9 cellular contexts compared by ENCODE assay signal in genomic region chr7:123770378-123770777, GRCh38. TPM values are rescaled to one million over a fixed set of nuclear protein-coding genes. Genes with fewer than 3 reads are reported as not detected.
DNase-seq lines count a peak whose midpoint lies in the region; ATAC-seq and TF ChIP-seq lines count a peak whose summit lies in the region.
"Had no signal": no experiment of that assay in that cellular context is flagged by ENCODE, and none has a peak within 500 bp of the region (broad histone marks: within the 10 kb centered on the region; RNA-seq: fewer than 3 reads in every experiment).

No MANE protein-coding gene starts in this region.

- H3K36me3 ChIP-seq in GM23248 (ENCODE audit: low read depth) (no peaks in the 10 kb centered on the region), MM.1S (replicated peaks; ENCODE audit: insufficient read depth, low read length) (no peaks in the 10 kb centered on the region)

- H3K9ac ChIP-seq in GM23248 (no peak overlapping the region), MM.1S (ENCODE audit: low read length) (no peak overlapping the region)
- H3K9ac ChIP-seq: KMS-11 had no signal

- TF ChIP-seq CTCF in GM13977 (IDR thresholded peaks at IDR 0.05; ENCODE audit: extremely low read depth, insufficient read depth, missing control alignments): no peak
- TF ChIP-seq CTCF in MM.1S (IDR thresholded peaks at IDR 0.05; ENCODE audit: low read length): no peak
- TF ChIP-seq CTCF in progenitor cell of endocrine pancreas (IDR thresholded peaks at IDR 0.05; ENCODE audit: unreplicated experiment): no peak

- peak overlapping the region; percentile 33 for H3K4me2 ChIP-seq in GM23248 (ENCODE audit: unreplicated experiment)
- H3K4me2 ChIP-seq in MM.1S (ENCODE audit: low read depth, low read length): peak overlapping the region; percentile 25; the same call in 1 of the 2 replicates
- H3K4me2 ChIP-seq: KMS-11 had no signal

- H4K20me1 ChIP-seq in GM23248 (ENCODE audit: insufficient read depth) (no peaks in the 10 kb centered on the region), MM.1S (ENCODE audit: insufficient read depth, low read length) (no peaks in the 10 kb centered on the region)

- H3K4me3 ChIP-seq in GM23248 (peak overlapping the region; percentile 24; the same call in 1 of the 2 replicates), MM.1S (ENCODE audit: low read length) (no peak overlapping the region)

- H3K9me3 Mint-ChIP-seq in progenitor cell of endocrine pancreas (ENCODE audit: low read depth): no peaks in the 10 kb centered on the region

- H3F3A ChIP-seq in GM23248 (ENCODE audit: insufficient read depth): 0 out of 2 replicates have a peak, but pooled peaks cover 6% of the 10 kb centered on the region
- no peaks in the 10 kb centered on the region for H3F3A ChIP-seq in MM.1S (ENCODE audit: insufficient read depth, low read length)

- 0 out of 2 replicates have a peak, but pooled peaks cover 6% of the 10 kb centered on the region for H3K27me3 ChIP-seq in GM23248 (replicated peaks; ENCODE audit: insufficient read depth)
- no peaks in the 10 kb centered on the region for H3K27me3 ChIP-seq in MM.1S (replicated peaks; ENCODE audit: insufficient read depth, low read length)

- H3K79me2 ChIP-seq in GM23248 (ENCODE audit: insufficient read depth) (no peaks in the 10 kb centered on the region), MM.1S (ENCODE audit: low read length) (no peaks in the 10 kb centered on the region)

- ATAC-seq in esophagus mucosa: peak; percentile 99

- no peak overlapping the region for H3K27ac ChIP-seq in GM23248
- no peak overlapping the region for H3K27ac ChIP-seq in MM.1S (ENCODE audit: low read length)
- H3K27ac ChIP-seq: KMS-11 had no signal

- H3K9me3 ChIP-seq in GM23248 (ENCODE audit: low read depth) (no peaks in the 10 kb centered on the region), MM.1S (replicated peaks; ENCODE audit: insufficient read depth, low read length) (no peaks in the 10 kb centered on the region)

- H3K36me3 Mint-ChIP-seq in progenitor cell of endocrine pancreas (ENCODE audit: insufficient read depth): no peaks in the 10 kb centered on the region

- H3K4me3 Mint-ChIP-seq in progenitor cell of endocrine pancreas (ENCODE audit: low read depth): no peak overlapping the region

- WGBS in GM23248 (ENCODE audit: low coverage in 1 of 2, low lambda C conversion rate in 2 of 2, missing lambda C conversion rate in 2 of 2), 2 experiments: 68 to 70% methylated on average over 8 of the region's 8 CpGs

- H3K27ac Mint-ChIP-seq in progenitor cell of endocrine pancreas: no peak overlapping the region

- in situ Hi-C loops in GM13977 (cut with MboI; ENCODE audit: low pct_unique_long_range_greater_than_20kb, low sequenced_read_pairs, unreplicated experiment) (no loop called here), GM23248 (cut with MboI) (no loop called here)

- no peaks in the 10 kb centered on the region for H3K4me1 ChIP-seq in GM23248 (ENCODE audit: insufficient read depth)
- H3K4me1 ChIP-seq in MM.1S (ENCODE audit: low read length): no peaks in the 10 kb centered on the region

- peaks cover 4% of the 10 kb centered on the region for H3K4me1 Mint-ChIP-seq in progenitor cell of endocrine pancreas (ENCODE audit: low read depth)

- H3K9me2 ChIP-seq in GM23248 (ENCODE audit: insufficient read depth) (no peaks in the 10 kb centered on the region), MM.1S (replicated peaks; ENCODE audit: insufficient read depth, low read length) (no peaks in the 10 kb centered on the region)

- DNase-seq in GM13977 (ENCODE audit: low spot score) (peak; percentile 68), GM23248 (peak; percentile 80), MM.1S (no peak), NCI-H1694 treated with DMSO at 0.1 percent for 48 hours (lab: John Stamatoyannopoulos, UW) (no peak), cortex of kidney (lab: John Stamatoyannopoulos, UW) (no peak), DMS114 treated with DMSO at 0.1 percent for 48 hours (lab: John Stamatoyannopoulos, UW; ENCODE audit: unreplicated experiment) (no peak), progenitor cell of endocrine pancreas (ENCODE audit: low spot score, unreplicated experiment) (no peak)

- H2AFZ ChIP-seq in GM23248 (0 out of 2 replicates have a peak overlapping the region, but pooled peaks have one; percentile 3), MM.1S (ENCODE audit: low read length) (no peak overlapping the region)

- H3K27me3 Mint-ChIP-seq in progenitor cell of endocrine pancreas: no peaks in the 10 kb centered on the region

RNA-seq across cellular contexts. Expression of gene WASL, which starts 21.6 kb away (rescaled TPM):
- 11.6 and 13.2 TPM in 2 replicates for total RNA-seq in GM23248 (2014; rRNA removed; shearing (Covaris generic))
- polyA plus RNA-seq in GM23248 (2016; fragmentation: Nextera tagmentation; extraction: Ambion mirVana): 20.7 and 21.5 TPM in 2 replicates
- total RNA-seq in esophagus mucosa: 31.2 TPM
- total RNA-seq in progenitor cell of endocrine pancreas: 38.0 and 38.2 TPM in 2 replicates

Comparison
In these comparisons a context has a peak if more than half of its experiments do, and no peak if none do; other contexts are left out.
1. DNase-seq: peak in GM13977 (single experiment) and GM23248 (single experiment); none in MM.1S (single experiment), NCI-H1694 treated with DMSO at 0.1 percent for 48 hours (single experiment), cortex of kidney (single experiment), DMS114 treated with DMSO at 0.1 percent for 48 hours (single experiment) and progenitor cell of endocrine pancreas (single experiment).